Comparison of ENCODE assay signal across 9 cellular contexts in the genomic region with DNA sequence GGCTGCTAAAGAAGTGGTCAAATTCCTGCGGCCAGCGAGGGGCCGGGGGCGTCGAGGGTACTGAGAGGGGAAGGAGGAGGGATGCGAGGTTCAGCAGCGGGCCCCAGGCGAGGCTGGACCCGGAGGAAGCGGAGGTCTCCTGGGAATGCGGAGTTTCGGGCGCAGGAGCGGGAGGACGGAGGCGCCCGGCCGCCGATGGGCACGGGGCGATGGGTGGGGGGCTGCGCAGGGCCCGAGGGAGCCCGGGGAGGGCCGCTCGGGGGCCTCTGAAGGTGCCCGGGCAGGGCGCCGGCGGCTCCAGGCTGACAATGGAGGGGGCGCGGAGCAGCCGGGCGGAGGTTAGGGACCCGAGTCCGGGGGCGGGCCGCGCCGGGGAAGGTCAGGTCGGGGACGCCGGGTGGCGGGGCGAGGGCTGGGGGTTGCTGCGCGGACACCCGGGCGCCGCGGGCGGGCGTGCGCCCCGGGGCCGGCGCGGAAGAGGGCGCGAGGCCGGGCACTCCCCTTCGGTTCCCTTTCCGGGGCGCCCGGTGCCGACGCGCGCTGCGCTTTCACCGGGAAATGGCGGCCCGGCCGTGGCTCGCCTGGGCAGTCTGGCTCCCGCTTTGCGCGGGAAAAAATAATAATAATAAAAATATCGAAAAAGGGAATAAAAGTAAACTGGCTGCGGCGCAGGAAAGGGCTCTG. TPM values are rescaled to one million over a fixed set of nuclear protein-coding genes. Genes with fewer than 3 reads are reported as not detected.
A peak's percentile ranks its signal among the peaks of the same experiment; 100 is the strongest.
DNase-seq lines count a peak whose midpoint lies in the region; ATAC-seq and TF ChIP-seq lines count a peak whose summit lies in the region.
"Had no signal": no experiment of that assay in that cellular context is flagged by ENCODE, and none has a peak within 500 bp of the region (broad histone marks: within the 10 kb centered on the region; RNA-seq: fewer than 3 reads in every experiment).

No MANE protein-coding gene starts in this region.

- no peak for ATAC-seq in activated naive CD8-positive, alpha-beta T cell treated with anti-CD3 and anti-CD28 coated beads, Interleukin-2, amount 50 U/mL, for 24 hours
- ATAC-seq in sciatic nerve: peak; percentile 36
- ATAC-seq in GM18868 (IDR thresholded peaks at IDR 0.05; ENCODE audit: unreplicated experiment): no peak
- ATAC-seq in HG03469 (IDR thresholded peaks at IDR 0.05; ENCODE audit: unreplicated experiment): no peak

- H3K27me3 Mint-ChIP-seq in activated naive CD4-positive, alpha-beta T cell treated with anti-CD3 and anti-CD28 coated beads, Interleukin-2, amount 10 ng/mL, durations not matched to agents 7 days and 5 days: peaks cover 66% of the 10 kb centered on the region
- peaks cover 46% of the 10 kb centered on the region for H3K27me3 Mint-ChIP-seq in activated naive CD8-positive, alpha-beta T cell treated with anti-CD3 and anti-CD28 coated beads, Interleukin-2, amount 50 U/mL, for 24 hours

- 1% methylated on average over 35 of the region's 81 CpGs for WGBS in hepatocyte (ENCODE audit: low lambda C conversion rate, missing lambda C conversion rate)

- DNase-seq in activated naive CD4-positive, alpha-beta T cell treated with anti-CD3 and anti-CD28 coated beads, Interleukin-2, amount 10 ng/mL, durations not matched to agents 7 days and 5 days: peak; percentile 31
- DNase-seq in activated naive CD4-positive, alpha-beta T cell treated with Interleukin-2 at 50 U/mL for 16 hours: no peak
- DNase-seq in activated naive CD8-positive, alpha-beta T cell treated with anti-CD3 and anti-CD28 coated beads, Interleukin-2, amount 50 U/mL, for 24 hours: peak; percentile 18
- peak; percentile 53 for DNase-seq in hepatocyte (ENCODE audit: low spot score)
- peak; percentile 59 for DNase-seq in sciatic nerve (ENCODE audit: low spot score)
- DNase-seq in stimulated activated naive CD4-positive, alpha-beta T cell treated with Interleukin-2 at 50 U/mL for 16 hours (lab: John Stamatoyannopoulos, UW): no peak

- no peaks in the 10 kb centered on the region for H3K36me3 ChIP-seq in hepatocyte (replicated peaks; ENCODE audit: insufficient read depth, low read depth)
- H3K36me3 ChIP-seq: adrenal gland had no signal

- no peaks in the 10 kb centered on the region for H3K27me3 ChIP-seq in hepatocyte

- no peaks in the 10 kb centered on the region for H3K9me2 ChIP-seq in hepatocyte (replicated peaks; ENCODE audit: insufficient read depth)

- peaks cover 5% of the 10 kb centered on the region for H3K4me1 Mint-ChIP-seq in activated naive CD4-positive, alpha-beta T cell treated with anti-CD3 and anti-CD28 coated beads, Interleukin-2, amount 10 ng/mL, durations not matched to agents 7 days and 5 days
- H3K4me1 Mint-ChIP-seq in activated naive CD8-positive, alpha-beta T cell treated with anti-CD3 and anti-CD28 coated beads, Interleukin-2, amount 50 U/mL, for 24 hours: peaks cover 9% of the 10 kb centered on the region

- H3K9me3 ChIP-seq in hepatocyte (ENCODE audit: low read depth): no peaks in the 10 kb centered on the region
- H3K9me3 ChIP-seq: adrenal gland had no signal

- no peaks in the 10 kb centered on the region for H3K9me3 Mint-ChIP-seq in activated naive CD4-positive, alpha-beta T cell treated with anti-CD3 and anti-CD28 coated beads, Interleukin-2, amount 10 ng/mL, durations not matched to agents 7 days and 5 days
- H3K9me3 Mint-ChIP-seq in activated naive CD8-positive, alpha-beta T cell treated with anti-CD3 and anti-CD28 coated beads, Interleukin-2, amount 50 U/mL, for 24 hours: no peaks in the 10 kb centered on the region

- CTCF ChIA-PET in activated naive CD4-positive, alpha-beta T cell treated with anti-CD3 and anti-CD28 coated beads, Interleukin-2, amount 10 ng/mL, durations not matched to agents 7 days and 5 days (lab: Charles Lee): no interaction called here

- H3K4me3 Mint-ChIP-seq in activated naive CD4-positive, alpha-beta T cell treated with anti-CD3 and anti-CD28 coated beads, Interleukin-2, amount 10 ng/mL, durations not matched to agents 7 days and 5 days: peak overlapping the region; percentile 75
- peak overlapping the region; percentile 78 for H3K4me3 Mint-ChIP-seq in activated naive CD8-positive, alpha-beta T cell treated with anti-CD3 and anti-CD28 coated beads, Interleukin-2, amount 50 U/mL, for 24 hours

- peak overlapping the region; percentile 94 for H3K4me3 ChIP-seq in hepatocyte

- no peak overlapping the region for H3K27ac Mint-ChIP-seq in activated naive CD4-positive, alpha-beta T cell treated with anti-CD3 and anti-CD28 coated beads, Interleukin-2, amount 10 ng/mL, durations not matched to agents 7 days and 5 days
- no peak overlapping the region for H3K27ac Mint-ChIP-seq in activated naive CD8-positive, alpha-beta T cell treated with anti-CD3 and anti-CD28 coated beads, Interleukin-2, amount 50 U/mL, for 24 hours

- H3K36me3 Mint-ChIP-seq in activated naive CD4-positive, alpha-beta T cell treated with anti-CD3 and anti-CD28 coated beads, Interleukin-2, amount 10 ng/mL, durations not matched to agents 7 days and 5 days: no peaks in the 10 kb centered on the region
- no peaks in the 10 kb centered on the region for H3K36me3 Mint-ChIP-seq in activated naive CD8-positive, alpha-beta T cell treated with anti-CD3 and anti-CD28 coated beads, Interleukin-2, amount 50 U/mL, for 24 hours (ENCODE audit: low read depth)

- peaks cover 16% of the 10 kb centered on the region for H3K4me1 ChIP-seq in hepatocyte (ENCODE audit: insufficient read depth)

- peak overlapping the region; percentile 89 for H2AFZ ChIP-seq in hepatocyte

- peak overlapping the region; percentile 85 for H3K4me2 ChIP-seq in hepatocyte

- H3K27ac ChIP-seq in hepatocyte: peak overlapping the region; percentile 93

- peaks cover 48% of the 10 kb centered on the region for H3K79me2 ChIP-seq in hepatocyte

- intact Hi-C loops in sciatic nerve (cut with DNase I): no loop called here

- H4K20me1 ChIP-seq in hepatocyte (ENCODE audit: insufficient read depth, poor library complexity, severe bottlenecking): no peaks in the 10 kb centered on the region

- no peak for TF ChIP-seq CTCF in hepatocyte (IDR thresholded peaks at IDR 0.05; ENCODE audit: poor library complexity)

RNA-seq across cellular contexts. Expression of a gene that starts 0.7 kb away (rescaled TPM):
- total RNA-seq in hepatocyte (47.2 and 50.1 TPM in 2 replicates), sciatic nerve (6.7 TPM)
- polyA plus RNA-seq in hepatocyte: 45.7 and 52.2 TPM in 2 replicates

Comparison
In these comparisons a context has a peak if more than half of its experiments do, and no peak if none do; other contexts are left out.
1. DNase-seq: peak in activated naive CD4-positive, alpha-beta T cell treated with anti-CD3 and anti-CD28 coated beads, Interleukin-2, amount 10 ng/mL, durations not matched to agents 7 days and 5 days (single experiment), activated naive CD8-positive, alpha-beta T cell treated with anti-CD3 and anti-CD28 coated beads, Interleukin-2, amount 50 U/mL, for 24 hours (single experiment), hepatocyte (single experiment) and sciatic nerve (single experiment); none in activated naive CD4-positive, alpha-beta T cell treated with Interleukin-2 at 50 U/mL for 16 hours (single experiment) and stimulated activated naive CD4-positive, alpha-beta T cell treated with Interleukin-2 at 50 U/mL for 16 hours (single experiment).